10 cellular contexts compared by ENCODE assay signal in the genomic region with DNA sequence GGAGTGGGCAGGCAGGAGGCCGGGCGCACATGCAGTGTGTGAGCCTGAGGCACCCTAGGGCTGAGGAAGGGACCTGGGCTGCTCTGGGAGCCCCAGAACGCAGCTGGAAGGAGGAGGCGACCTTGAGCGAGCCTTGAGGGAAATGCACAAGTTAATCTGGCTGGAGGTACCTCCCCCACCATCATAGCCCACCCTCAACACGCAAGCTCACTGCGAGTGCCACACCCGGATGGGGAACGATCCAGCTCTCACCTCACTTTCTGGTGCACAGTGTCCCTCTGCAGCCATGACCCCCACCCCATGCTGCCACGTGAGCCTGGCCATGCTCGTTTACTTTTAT.
"Had no signal": no experiment of that assay in that cellular context is flagged by ENCODE, and none has a peak within 500 bp of the region (broad histone marks: within the 10 kb centered on the region; RNA-seq: fewer than 3 reads in every experiment).

No MANE protein-coding gene starts in this region.

- H3K36me3 Mint-ChIP-seq: activated naive CD4-positive, alpha-beta T cell treated with anti-CD3 and anti-CD28 coated beads, Interleukin-2, amount 10 ng/mL, durations not matched to agents 7 days and 5 days; T-cell had no signal

- H3K4me3 Mint-ChIP-seq: activated naive CD4-positive, alpha-beta T cell treated with anti-CD3 and anti-CD28 coated beads, Interleukin-2, amount 10 ng/mL, durations not matched to agents 7 days and 5 days; activated T-cell treated with anti-CD3 and anti-CD28 coated beads, Interleukin-2, amount 50 U/mL, for 24 hours; stimulated activated naive B cell treated with anti-CD40 and anti-IgM and Interleukin-4, amounts not matched to agents 10 μg/mL and 1 μg/mL and 100 μg/mL, for 72 hours; T-cell had no signal

- H3K9me3 Mint-ChIP-seq: activated T-cell treated with anti-CD3 and anti-CD28 coated beads, Interleukin-2, amount 50 U/mL, for 24 hours had no signal

- DNase-seq: activated CD4-positive, CD25-positive, alpha-beta regulatory T cell treated with anti-CD3 and anti-CD28 coated beads, Interleukin-2, amount 50 U/mL, for 72 hours; activated naive CD4-positive, alpha-beta T cell treated with anti-CD3 and anti-CD28 coated beads, Interleukin-2, amount 10 ng/mL, durations not matched to agents 7 days and 5 days; activated T-cell treated with anti-CD3 and anti-CD28 coated beads, Interleukin-2, amount 50 U/mL, for 24 hours; hippocampal formation; mesendoderm; stimulated activated CD4-positive, alpha-beta T cell treated with anti-CD3 and anti-CD28 coated beads, Interleukin-4, amount 100 ng/mL, for 1 hour; stimulated activated naive B cell treated with anti-CD40 and anti-IgM and Interleukin-4, amounts not matched to agents 10 μg/mL and 1 μg/mL and 100 μg/mL, for 72 hours; T1000; transverse colon had no signal

- ATAC-seq: stimulated activated naive B cell treated with anti-CD40 and anti-IgM and Interleukin-4, amounts not matched to agents 10 μg/mL and 1 μg/mL and 100 μg/mL, for 72 hours; T-cell had no signal

- H3K4me1 Mint-ChIP-seq: activated naive CD4-positive, alpha-beta T cell treated with anti-CD3 and anti-CD28 coated beads, Interleukin-2, amount 10 ng/mL, durations not matched to agents 7 days and 5 days had no signal

- H3K27ac Mint-ChIP-seq: activated naive CD4-positive, alpha-beta T cell treated with anti-CD3 and anti-CD28 coated beads, Interleukin-2, amount 10 ng/mL, durations not matched to agents 7 days and 5 days; activated T-cell treated with anti-CD3 and anti-CD28 coated beads, Interleukin-2, amount 50 U/mL, for 24 hours; stimulated activated naive B cell treated with anti-CD40 and anti-IgM and Interleukin-4, amounts not matched to agents 10 μg/mL and 1 μg/mL and 100 μg/mL, for 72 hours; T-cell had no signal
